Comparison of ENCODE assay signal across 7 cellular contexts in genomic region chr19:38263696-38264485, GRCh38. TPM values are rescaled to one million over a fixed set of nuclear protein-coding genes. Genes with fewer than 3 reads are reported as not detected.
A peak's percentile ranks its signal among the peaks of the same experiment; 100 is the strongest.
DNase-seq lines count a peak whose midpoint lies in the region; ATAC-seq, FAIRE-seq and TF ChIP-seq lines count a peak whose summit lies in the region.

No MANE protein-coding gene starts in this region.

- H3K27me3 Mint-ChIP-seq in central memory CD8-positive, alpha-beta T cell, result peaks cover 30% of the 10 kb centered on the region

- H3K27ac ChIP-seq in VCaP (peak overlapping the region; percentile 98), HepG2 (ENCODE audit: extremely low read length, insufficient read depth, low read length) (no peak overlapping the region)

- H3K36me3 ChIP-seq in HepG2 (replicated peaks in 1 of 2; ENCODE audit: control insufficient read depth in 1 of 2, insufficient read depth in 2 of 2, low read length in 2 of 2), result no peaks in the 10 kb centered on the region

- ATAC-seq in GM18867 (IDR thresholded peaks at IDR 0.05; ENCODE audit: unreplicated experiment) (peak; percentile 66), HepG2 (peak; percentile 40), GM21390 (IDR thresholded peaks at IDR 0.05; ENCODE audit: unreplicated experiment) (no peak)
- ATAC-seq in central memory CD8-positive, alpha-beta T cell (replicated peaks; ENCODE audit: extremely low read depth, poor library complexity, severe bottlenecking), result peak; percentile 73

- TF ChIP-seq POLR2A in HepG2 (IDR thresholded peaks at IDR 0.05; ENCODE audit: insufficient read depth in 1 of 2, low read depth in 2 of 2, low read length in 2 of 2), result no peak

- in situ Hi-C loops in HepG2 (cut with HindIII; ENCODE audit: extremely low pct_ligation_motif_present, low pct_unique_long_range_greater_than_20kb), result no loop called here

- no peaks in the 10 kb centered on the region for H4K20me1 ChIP-seq in HepG2 (ENCODE audit: insufficient read depth, low read length)

- peaks cover 6% of the 10 kb centered on the region for H3K36me3 Mint-ChIP-seq in central memory CD8-positive, alpha-beta T cell (ENCODE audit: insufficient read depth)

- TF ChIP-seq CTCF in VCaP (conservative IDR thresholded peaks at IDR 0.05) (no peak), HepG2 (CRISPR knock-in tag; IDR thresholded peaks at IDR 0.05) (no peak)

- no peaks in the 10 kb centered on the region for H3K9me3 Mint-ChIP-seq in central memory CD8-positive, alpha-beta T cell

- peaks cover 21% of the 10 kb centered on the region for H3K4me1 Mint-ChIP-seq in central memory CD8-positive, alpha-beta T cell

- H2AFZ ChIP-seq in HepG2 (ENCODE audit: low read length), result no peak overlapping the region

- H3K9ac ChIP-seq in HepG2 (ENCODE audit: insufficient read depth, low read depth, low read length), result no peak overlapping the region

- no TSS peak for BruUV-seq in HepG2 (replicated peaks; lab: Mats Ljungman, UMichigan)

- TF ChIP-seq EP300 in HepG2 (IDR thresholded peaks at IDR 0.05; ENCODE audit: low read depth in 2 of 2, low read length in 2 of 2), result no peak
- no peak for TF ChIP-seq EP300 in HepG2 (CRISPR knock-in tag; IDR thresholded peaks at IDR 0.05; ENCODE audit: borderline replicate concordance)

- intact Hi-C loops in HepG2 (cut with micrococcal nuclease; ENCODE audit: unreplicated experiment), result no loop called here

- peak overlapping the region; percentile 32; the same call in 1 of the 2 replicates for H3K4me2 ChIP-seq in HepG2 (ENCODE audit: low read depth, low read length)

- DNase-seq in NAMALWA (ENCODE audit: low spot score), result peak; percentile 84
- peak; percentile 36 to 43 for DNase-seq in central memory CD8-positive, alpha-beta T cell (ENCODE audit: low spot score in 2 of 2)
- DNase-seq in HepG2 (ENCODE audit: low spot score), result peak; percentile 35
- peak; percentile 42 to 66 (median 58) for DNase-seq in stimulated activated CD4-positive, alpha-beta T cell treated with anti-CD3 and anti-CD28 coated beads, TNF-alpha, amount 100 ng/mL, for 1 hour (ENCODE audit: low read depth in 3 of 3, low spot score in 1 of 3)

- no peak for TF ChIP-seq RAD21 in HepG2 (CRISPR knock-in tag; IDR thresholded peaks at IDR 0.05)

- FAIRE-seq in HepG2 (lab: Jason Lieb, UNC), result no peak

- 28% methylated on average over 9 of the region's 33 CpGs for WGBS in HepG2 (ENCODE audit: low lambda C conversion rate)

- H3K79me2 ChIP-seq in HepG2 (ENCODE audit: insufficient read depth, low read length), result no peaks in the 10 kb centered on the region

- CTCF ChIA-PET in HepG2 (lab: Yijun Ruan, JAX; ENCODE audit: low intra/inter-chr PET ratio, low total read pairs), result no interaction called here

- H3K4me3 Mint-ChIP-seq in central memory CD8-positive, alpha-beta T cell, result peak overlapping the region; percentile 68

- H3K9me3 ChIP-seq in HepG2 (ENCODE audit: low read length), result no peaks in the 10 kb centered on the region

- POLR2A ChIA-PET in HepG2 (lab: Yijun Ruan, JAX), result no interaction called here

- H3K27ac Mint-ChIP-seq in central memory CD8-positive, alpha-beta T cell (ENCODE audit: low read depth), result no peak overlapping the region

- peaks cover 60% of the 10 kb centered on the region for H3K4me1 ChIP-seq in HepG2 (ENCODE audit: insufficient read depth, low read length)

- H3K27me3 ChIP-seq in HepG2 (ENCODE audit: control insufficient read depth in 1 of 2, insufficient read depth in 2 of 2, low read length in 2 of 2), result peaks cover 0 to 6% of the 10 kb centered on the region in 2 experiments; a peak in 2 of 5 replicates

- H3K4me3 ChIP-seq in HepG2 (replicated peaks in 1 of 3; ENCODE audit: insufficient read depth in 1 of 3, low read depth in 2 of 3, low read length in 3 of 3), result no peak overlapping the region

RNA-seq across cellular contexts. Expression of gene SPINT2, which starts 0.5 kb away (rescaled TPM):
- total RNA-seq in HepG2 (2016; rRNA removed; fragmentation: Illumina TruSeq; extraction: Trizol), result 0.24 and 0.31 TPM in 2 replicates
- total RNA-seq in HepG2 (2016; cell fraction: cytosol; rRNA removed; fragmentation: Illumina TruSeq; extraction: Trizol; ENCODE audit: low read depth), result 0.18 and 0.40 TPM in 2 replicates
- total RNA-seq in HepG2 (2016; cell fraction: insoluble cytoplasmic fraction; rRNA removed; fragmentation: Illumina TruSeq; extraction: Trizol), result 0.30 and 0.37 TPM in 2 replicates
- total RNA-seq in HepG2 (2016; cell fraction: membrane; rRNA removed; fragmentation: Illumina TruSeq; extraction: Trizol), result 0.22 TPM in 1 of 2 replicates, not detected in the other
- 0.44 TPM in 1 of 2 replicates, not detected in the other for total RNA-seq in HepG2 (2016; cell fraction: nucleus; rRNA removed; fragmentation: Illumina TruSeq; extraction: Trizol)
- polyA plus RNA-seq in HepG2 (2011; rRNA removed), result 0.77 and 0.97 TPM in 2 replicates
- polyA plus RNA-seq in HepG2 (2011; cell fraction: cytosol; rRNA removed), result 0.38 and 0.83 TPM in 2 replicates
- 0.21 and 0.35 TPM in 2 replicates for polyA plus RNA-seq in HepG2 (2011; cell fraction: nucleus; rRNA removed)
- 0.31 and 0.39 TPM in 2 replicates for polyA plus RNA-seq in HepG2 (2012)
- not detected in 2 replicates for polyA plus RNA-seq in HepG2 (2016; cell fraction: cytosol; fragmentation: Illumina TruSeq; extraction: Trizol; ENCODE audit: low read depth)
- polyA plus RNA-seq in HepG2 (2016; cell fraction: insoluble cytoplasmic fraction; fragmentation: Illumina TruSeq; extraction: Trizol; ENCODE audit: low read depth), result 0.26 and 0.46 TPM in 2 replicates
- 0.13 TPM in 1 of 2 replicates, not detected in the other for polyA plus RNA-seq in HepG2 (2016; cell fraction: membrane; fragmentation: Illumina TruSeq; extraction: Trizol; ENCODE audit: low read depth)
- 0.60 and 1.7 TPM in 2 replicates for polyA plus RNA-seq in HepG2 (2016; cell fraction: nucleus; fragmentation: Illumina TruSeq; extraction: Trizol; ENCODE audit: insufficient read depth, low read depth)
- polyA minus RNA-seq in HepG2 (2011; rRNA and poly(A)+ RNA removed; ENCODE audit: low replicate concordance), result 0.56 and 17.3 TPM in 2 replicates
- not detected in 2 replicates for polyA minus RNA-seq in HepG2 (2011; cell fraction: cytosol; rRNA and poly(A)+ RNA removed)
- 0.26 TPM in 1 of 2 replicates, not detected in the other for polyA minus RNA-seq in HepG2 (2011; cell fraction: nucleus; rRNA and poly(A)+ RNA removed)

RNA-seq across cellular contexts. Expression of gene PPP1R14A, which starts 7.7 kb away (rescaled TPM):
- not detected in 2 replicates for total RNA-seq in HepG2 (2016; rRNA removed; fragmentation: Illumina TruSeq; extraction: Trizol)
- not detected in 2 replicates for total RNA-seq in HepG2 (2016; cell fraction: cytosol; rRNA removed; fragmentation: Illumina TruSeq; extraction: Trizol; ENCODE audit: low read depth)
- not detected in 2 replicates for total RNA-seq in HepG2 (2016; cell fraction: insoluble cytoplasmic fraction; rRNA removed; fragmentation: Illumina TruSeq; extraction: Trizol)
- not detected in 2 replicates for total RNA-seq in HepG2 (2016; cell fraction: membrane; rRNA removed; fragmentation: Illumina TruSeq; extraction: Trizol)
- total RNA-seq in HepG2 (2016; cell fraction: nucleus; rRNA removed; fragmentation: Illumina TruSeq; extraction: Trizol), result not detected in 2 replicates
- polyA plus RNA-seq in HepG2 (2011; rRNA removed), result not detected in 2 replicates
- polyA plus RNA-seq in HepG2 (2011; cell fraction: cytosol; rRNA removed), result not detected in 2 replicates
- not detected in 2 replicates for polyA plus RNA-seq in HepG2 (2011; cell fraction: nucleus; rRNA removed)
- not detected in 2 replicates for polyA plus RNA-seq in HepG2 (2012)
- not detected in 2 replicates for polyA plus RNA-seq in HepG2 (2016; cell fraction: cytosol; fragmentation: Illumina TruSeq; extraction: Trizol; ENCODE audit: low read depth)
- polyA plus RNA-seq in HepG2 (2016; cell fraction: insoluble cytoplasmic fraction; fragmentation: Illumina TruSeq; extraction: Trizol; ENCODE audit: low read depth), result not detected in 2 replicates
- polyA plus RNA-seq in HepG2 (2016; cell fraction: membrane; fragmentation: Illumina TruSeq; extraction: Trizol; ENCODE audit: low read depth), result not detected in 2 replicates
- not detected in 2 replicates for polyA plus RNA-seq in HepG2 (2016; cell fraction: nucleus; fragmentation: Illumina TruSeq; extraction: Trizol; ENCODE audit: insufficient read depth, low read depth)
- polyA minus RNA-seq in HepG2 (2011; rRNA and poly(A)+ RNA removed; ENCODE audit: low replicate concordance), result not detected in 2 replicates
- polyA minus RNA-seq in HepG2 (2011; cell fraction: cytosol; rRNA and poly(A)+ RNA removed), result not detected in 2 replicates
- polyA minus RNA-seq in HepG2 (2011; cell fraction: nucleus; rRNA and poly(A)+ RNA removed), result not detected in 2 replicates

RNA-seq across cellular contexts. Expression of gene DPF1, which starts 39.9 kb away (rescaled TPM):
- 1.7 and 3.2 TPM in 2 replicates for total RNA-seq in HepG2 (2016; rRNA removed; fragmentation: Illumina TruSeq; extraction: Trizol)
- 1.4 and 1.6 TPM in 2 replicates for total RNA-seq in HepG2 (2016; cell fraction: cytosol; rRNA removed; fragmentation: Illumina TruSeq; extraction: Trizol; ENCODE audit: low read depth)
- 1.6 and 2.3 TPM in 2 replicates for total RNA-seq in HepG2 (2016; cell fraction: insoluble cytoplasmic fraction; rRNA removed; fragmentation: Illumina TruSeq; extraction: Trizol)
- total RNA-seq in HepG2 (2016; cell fraction: membrane; rRNA removed; fragmentation: Illumina TruSeq; extraction: Trizol), result 2.0 and 2.8 TPM in 2 replicates
- total RNA-seq in HepG2 (2016; cell fraction: nucleus; rRNA removed; fragmentation: Illumina TruSeq; extraction: Trizol), result 2.1 and 2.7 TPM in 2 replicates
- 1.0 and 1.3 TPM in 2 replicates for polyA plus RNA-seq in HepG2 (2011; rRNA removed)
- polyA plus RNA-seq in HepG2 (2011; cell fraction: cytosol; rRNA removed), result 0.65 and 1.2 TPM in 2 replicates
- 3.3 and 3.6 TPM in 2 replicates for polyA plus RNA-seq in HepG2 (2011; cell fraction: nucleus; rRNA removed)
- polyA plus RNA-seq in HepG2 (2012), result 0.36 and 1.2 TPM in 2 replicates
- 1.1 TPM in 2 replicates for polyA plus RNA-seq in HepG2 (2016; cell fraction: cytosol; fragmentation: Illumina TruSeq; extraction: Trizol; ENCODE audit: low read depth)
- polyA plus RNA-seq in HepG2 (2016; cell fraction: insoluble cytoplasmic fraction; fragmentation: Illumina TruSeq; extraction: Trizol; ENCODE audit: low read depth), result 1.4 and 3.2 TPM in 2 replicates
- 1.4 and 1.7 TPM in 2 replicates for polyA plus RNA-seq in HepG2 (2016; cell fraction: membrane; fragmentation: Illumina TruSeq; extraction: Trizol; ENCODE audit: low read depth)
- 4.1 and 5.7 TPM in 2 replicates for polyA plus RNA-seq in HepG2 (2016; cell fraction: nucleus; fragmentation: Illumina TruSeq; extraction: Trizol; ENCODE audit: insufficient read depth, low read depth)
- polyA minus RNA-seq in HepG2 (2011; rRNA and poly(A)+ RNA removed; ENCODE audit: low replicate concordance), result 1.3 and 2.4 TPM in 2 replicates
- 0.62 and 0.69 TPM in 2 replicates for polyA minus RNA-seq in HepG2 (2011; cell fraction: cytosol; rRNA and poly(A)+ RNA removed)
- 1.4 and 1.7 TPM in 2 replicates for polyA minus RNA-seq in HepG2 (2011; cell fraction: nucleus; rRNA and poly(A)+ RNA removed)

RNA-seq across cellular contexts. Expression of gene C19orf33, which starts 40.2 kb away (rescaled TPM):
- total RNA-seq in HepG2 (2016; rRNA removed; fragmentation: Illumina TruSeq; extraction: Trizol), result 2.8 and 3.3 TPM in 2 replicates
- total RNA-seq in HepG2 (2016; cell fraction: cytosol; rRNA removed; fragmentation: Illumina TruSeq; extraction: Trizol; ENCODE audit: low read depth), result 6.4 and 6.6 TPM in 2 replicates
- total RNA-seq in HepG2 (2016; cell fraction: insoluble cytoplasmic fraction; rRNA removed; fragmentation: Illumina TruSeq; extraction: Trizol), result 2.5 and 4.8 TPM in 2 replicates
- 4.6 and 6.3 TPM in 2 replicates for total RNA-seq in HepG2 (2016; cell fraction: membrane; rRNA removed; fragmentation: Illumina TruSeq; extraction: Trizol)
- 3.4 and 3.9 TPM in 2 replicates for total RNA-seq in HepG2 (2016; cell fraction: nucleus; rRNA removed; fragmentation: Illumina TruSeq; extraction: Trizol)
- 2.5 and 3.2 TPM in 2 replicates for polyA plus RNA-seq in HepG2 (2011; rRNA removed)
- 4.3 and 4.5 TPM in 2 replicates for polyA plus RNA-seq in HepG2 (2011; cell fraction: cytosol; rRNA removed)
- 1.1 and 1.5 TPM in 2 replicates for polyA plus RNA-seq in HepG2 (2011; cell fraction: nucleus; rRNA removed)
- 1.5 and 3.1 TPM in 2 replicates for polyA plus RNA-seq in HepG2 (2012)
- 7.0 and 8.9 TPM in 2 replicates for polyA plus RNA-seq in HepG2 (2016; cell fraction: cytosol; fragmentation: Illumina TruSeq; extraction: Trizol; ENCODE audit: low read depth)
- polyA plus RNA-seq in HepG2 (2016; cell fraction: insoluble cytoplasmic fraction; fragmentation: Illumina TruSeq; extraction: Trizol; ENCODE audit: low read depth), result 3.1 and 5.6 TPM in 2 replicates
- polyA plus RNA-seq in HepG2 (2016; cell fraction: membrane; fragmentation: Illumina TruSeq; extraction: Trizol; ENCODE audit: low read depth), result 4.1 and 4.8 TPM in 2 replicates
- polyA plus RNA-seq in HepG2 (2016; cell fraction: nucleus; fragmentation: Illumina TruSeq; extraction: Trizol; ENCODE audit: insufficient read depth, low read depth), result 2.8 TPM in 1 of 2 replicates, not detected in the other
- polyA minus RNA-seq in HepG2 (2011; rRNA and poly(A)+ RNA removed; ENCODE audit: low replicate concordance), result 14.8 TPM in 1 of 2 replicates, not detected in the other
- polyA minus RNA-seq in HepG2 (2011; cell fraction: cytosol; rRNA and poly(A)+ RNA removed), result not detected in 2 replicates
- polyA minus RNA-seq in HepG2 (2011; cell fraction: nucleus; rRNA and poly(A)+ RNA removed), result 1.2 TPM in 1 of 2 replicates, not detected in the other

RNA-seq across cellular contexts. Expression of gene YIF1B, which starts 51.9 kb away (rescaled TPM):
- total RNA-seq in HepG2 (2016; rRNA removed; fragmentation: Illumina TruSeq; extraction: Trizol), result 22.1 and 41.4 TPM in 2 replicates
- 12.1 and 13.3 TPM in 2 replicates for total RNA-seq in HepG2 (2016; cell fraction: cytosol; rRNA removed; fragmentation: Illumina TruSeq; extraction: Trizol; ENCODE audit: low read depth)
- total RNA-seq in HepG2 (2016; cell fraction: insoluble cytoplasmic fraction; rRNA removed; fragmentation: Illumina TruSeq; extraction: Trizol), result 22.4 and 41.9 TPM in 2 replicates
- 14.7 and 18.6 TPM in 2 replicates for total RNA-seq in HepG2 (2016; cell fraction: membrane; rRNA removed; fragmentation: Illumina TruSeq; extraction: Trizol)
- total RNA-seq in HepG2 (2016; cell fraction: nucleus; rRNA removed; fragmentation: Illumina TruSeq; extraction: Trizol), result 27.0 and 34.8 TPM in 2 replicates
- 85.2 and 95.6 TPM in 2 replicates for polyA plus RNA-seq in HepG2 (2011; rRNA removed)
- polyA plus RNA-seq in HepG2 (2011; cell fraction: cytosol; rRNA removed), result 78.6 and 141 TPM in 2 replicates
- polyA plus RNA-seq in HepG2 (2011; cell fraction: nucleus; rRNA removed), result 73.7 and 97.1 TPM in 2 replicates
- 33.8 and 38.8 TPM in 2 replicates for polyA plus RNA-seq in HepG2 (2012)
- polyA plus RNA-seq in HepG2 (2016; cell fraction: cytosol; fragmentation: Illumina TruSeq; extraction: Trizol; ENCODE audit: low read depth), result 19.2 and 22.6 TPM in 2 replicates
- 24.5 and 27.8 TPM in 2 replicates for polyA plus RNA-seq in HepG2 (2016; cell fraction: insoluble cytoplasmic fraction; fragmentation: Illumina TruSeq; extraction: Trizol; ENCODE audit: low read depth)
- 17.9 and 18.5 TPM in 2 replicates for polyA plus RNA-seq in HepG2 (2016; cell fraction: membrane; fragmentation: Illumina TruSeq; extraction: Trizol; ENCODE audit: low read depth)
- polyA plus RNA-seq in HepG2 (2016; cell fraction: nucleus; fragmentation: Illumina TruSeq; extraction: Trizol; ENCODE audit: insufficient read depth, low read depth), result 58.4 and 61.4 TPM in 2 replicates
- polyA minus RNA-seq in HepG2 (2011; rRNA and poly(A)+ RNA removed; ENCODE audit: low replicate concordance), result 67.3 and 95.2 TPM in 2 replicates
- polyA minus RNA-seq in HepG2 (2011; cell fraction: cytosol; rRNA and poly(A)+ RNA removed), result 29.1 and 32.2 TPM in 2 replicates
- polyA minus RNA-seq in HepG2 (2011; cell fraction: nucleus; rRNA and poly(A)+ RNA removed), result 7.9 and 10.6 TPM in 2 replicates
